8 cellular contexts compared by ENCODE assay signal in genomic region chr14:73759714-73760597, GRCh38. TPM values are rescaled to one million over a fixed set of nuclear protein-coding genes. Genes with fewer than 3 reads are reported as not detected.
A peak's percentile ranks its signal among the peaks of the same experiment; 100 is the strongest.
DNase-seq lines count a peak whose midpoint lies in the region; ATAC-seq and TF ChIP-seq lines count a peak whose summit lies in the region.

No MANE protein-coding gene starts in this region.

- POLR2A ChIA-PET in activated CD4-positive, alpha-beta T cell treated with anti-CD3 and anti-CD28 coated beads, Interleukin-2, amount 10 ng/mL, durations not matched to agents 7 days and 5 days (lab: Charles Lee) = interaction anchor here (0.6 to 3.2 kb wide), 5 partner anchors 11 to 48 kb away, joined by 4 to 14 read pairs (median 4); no protein-coding TSS in a partner anchor

- peaks cover 77 to 88% of the 10 kb centered on the region in 2 donors for H3K4me1 ChIP-seq in left lung

- no peaks in the 10 kb centered on the region for H3K9me3 ChIP-seq in left lung

- TF ChIP-seq CTCF in coronary artery (IDR thresholded peaks at IDR 0.05) (no peak), left lung (IDR thresholded peaks at IDR 0.05) (no peak)

- H3K36me3 ChIP-seq in left lung = no peaks in the 10 kb centered on the region

- ATAC-seq in GM19372 (IDR thresholded peaks at IDR 0.05; ENCODE audit: low read depth, unreplicated experiment) (peak; percentile 60), HG03520 (IDR thresholded peaks at IDR 0.05; ENCODE audit: unreplicated experiment) (peak; percentile 57), left lung (peak; percentile 83)

- peak overlapping the region; percentile 93 for H3K27ac Mint-ChIP-seq in activated CD4-positive, alpha-beta T cell treated with anti-CD3 and anti-CD28 coated beads, Interleukin-2, amount 10 ng/mL, durations not matched to agents 7 days and 5 days

- H3K4me3 ChIP-seq in coronary artery = peak overlapping the region; percentile 86
- H3K4me3 ChIP-seq in left lung = peak overlapping the region; percentile 60 to 84

- intact Hi-C loops in left lung (cut with DNase I) = no loop called here

- H3K4me1 Mint-ChIP-seq in activated CD4-positive, alpha-beta T cell treated with anti-CD3 and anti-CD28 coated beads, Interleukin-2, amount 10 ng/mL, durations not matched to agents 7 days and 5 days = peaks cover 78% of the 10 kb centered on the region

- peak overlapping the region; percentile 89 for H3K4me3 Mint-ChIP-seq in activated CD4-positive, alpha-beta T cell treated with anti-CD3 and anti-CD28 coated beads, Interleukin-2, amount 10 ng/mL, durations not matched to agents 7 days and 5 days

- CTCF ChIA-PET in activated CD4-positive, alpha-beta T cell treated with anti-CD3 and anti-CD28 coated beads, Interleukin-2, amount 10 ng/mL, durations not matched to agents 7 days and 5 days (lab: Charles Lee) = interaction anchor here (0.7 to 8.9 kb wide), 14 partner anchors 9 to 323 kb away, joined by 3 to 102 read pairs (median 4); no protein-coding TSS in a partner anchor

- peaks cover 36% of the 10 kb centered on the region for H3K36me3 Mint-ChIP-seq in activated CD4-positive, alpha-beta T cell treated with anti-CD3 and anti-CD28 coated beads, Interleukin-2, amount 10 ng/mL, durations not matched to agents 7 days and 5 days (ENCODE audit: low read depth)

- peak; percentile 98 for DNase-seq in CD1c-positive myeloid dendritic cell (ENCODE audit: extremely low spot score)
- DNase-seq in NCI-H526 treated with DMSO at 0.1 percent for 48 hours (lab: John Stamatoyannopoulos, UW) = peak; percentile 90
- peak; percentile 97 for DNase-seq in activated CD4-positive, alpha-beta T cell treated with anti-CD3 and anti-CD28 coated beads, Interleukin-2, amount 10 ng/mL, durations not matched to agents 7 days and 5 days
- peak; percentile 98 for DNase-seq in coronary artery (ENCODE audit: low spot score)
- DNase-seq in left lung = peak; percentile 98 to 100
- peak; percentile 97 to 98 for DNase-seq in stimulated activated CD4-positive, alpha-beta T cell treated with anti-CD3 and anti-CD28 coated beads, Interleukin-2, amount 100 ng/mL, for 24 hours

- peak overlapping the region; percentile 96 to 99 for H3K27ac ChIP-seq in coronary artery
- peak overlapping the region; percentile 99 for H3K27ac ChIP-seq in left lung

- no peaks in the 10 kb centered on the region for H3K27me3 ChIP-seq in left lung

- H3K9me3 Mint-ChIP-seq in activated CD4-positive, alpha-beta T cell treated with anti-CD3 and anti-CD28 coated beads, Interleukin-2, amount 10 ng/mL, durations not matched to agents 7 days and 5 days = no peaks in the 10 kb centered on the region

- no peaks in the 10 kb centered on the region for H3K27me3 Mint-ChIP-seq in activated CD4-positive, alpha-beta T cell treated with anti-CD3 and anti-CD28 coated beads, Interleukin-2, amount 10 ng/mL, durations not matched to agents 7 days and 5 days

RNA-seq across cellular contexts. Expression of gene PNMA1, which starts 45.8 kb away (rescaled TPM):
- total RNA-seq in activated CD4-positive, alpha-beta T cell treated with anti-CD3 and anti-CD28 coated beads, Interleukin-2, amount 10 ng/mL, durations not matched to agents 7 days and 5 days = 10 to 100 TPM; 23.3 to 25.9 TPM
- total RNA-seq in left lung = 10 to 100 TPM; 30.8 to 32.4 TPM

Comparison
In these comparisons a context has a peak if more than half of its experiments do, and no peak if none do; other contexts are left out.
1. Peak in every context shown above with its lines: DNase-seq, ATAC-seq, H3K4me3 ChIP-seq and H3K27ac ChIP-seq.